Comparison of ENCODE assay signal across 9 cellular contexts in genomic region chr2:136375017-136375901, GRCh38.
DNase-seq lines count a peak whose midpoint lies in the region; ATAC-seq, FAIRE-seq and TF ChIP-seq lines count a peak whose summit lies in the region.
"Had no signal": no experiment of that assay in that cellular context is flagged by ENCODE, and none has a peak within 500 bp of the region (broad histone marks: within the 10 kb centered on the region; RNA-seq: fewer than 3 reads in every experiment).

No MANE protein-coding gene starts in this region.

- no peak overlapping the region for H3K27ac ChIP-seq in right cardiac atrium (ENCODE audit: low read length)

- peak overlapping the region; percentile 3 for H3K4me3 Mint-ChIP-seq in activated naive CD8-positive, alpha-beta T cell treated with anti-CD3 and anti-CD28 coated beads for 36 hours

- peak overlapping the region; percentile 81 for H3K27ac Mint-ChIP-seq in activated naive CD8-positive, alpha-beta T cell treated with anti-CD3 and anti-CD28 coated beads for 36 hours

- peak; percentile 78 for FAIRE-seq in GM12891 (lab: Jason Lieb, UNC)

- no peak for DNase-seq in GM12891 (ENCODE audit: insufficient read length, low spot score)
- no peak for DNase-seq in activated naive CD8-positive, alpha-beta T cell treated with anti-CD3 and anti-CD28 coated beads for 36 hours
- no peak for DNase-seq in NCI-H2029 (lab: John Stamatoyannopoulos, UW)
- DNase-seq in AG20443 (ENCODE audit: low spot score), result no peak
- no peak for DNase-seq in right cardiac atrium
- no peak for DNase-seq in iPS-NIHi7 (ENCODE audit: extremely low spot score)
- DNase-seq: NCI-H1092 treated with DMSO at 0.1 percent for 48 hours had no signal

- intact Hi-C loops in right cardiac atrium (cut with DNase I), result loop anchor here in 1 of 4 donors (5.0 kb wide), 1 partner anchor 463 kb away; no protein-coding TSS in a partner anchor

- no peaks in the 10 kb centered on the region for H3K27me3 ChIP-seq in right cardiac atrium (ENCODE audit: control insufficient read depth, insufficient read depth)

- H3K4me1 Mint-ChIP-seq in activated naive CD8-positive, alpha-beta T cell treated with anti-CD3 and anti-CD28 coated beads for 36 hours, result peaks cover 51% of the 10 kb centered on the region

- 95% methylated on average over 5 of the region's 5 CpGs for WGBS in right cardiac atrium

- no peaks in the 10 kb centered on the region for H3K27me3 Mint-ChIP-seq in activated naive CD8-positive, alpha-beta T cell treated with anti-CD3 and anti-CD28 coated beads for 36 hours

- no peaks in the 10 kb centered on the region for H3K4me1 ChIP-seq in right cardiac atrium (ENCODE audit: control insufficient read depth, insufficient read depth, low read length)

- H3K9me3 Mint-ChIP-seq in activated naive CD8-positive, alpha-beta T cell treated with anti-CD3 and anti-CD28 coated beads for 36 hours, result no peaks in the 10 kb centered on the region

- ATAC-seq in GM19455 (IDR thresholded peaks at IDR 0.05; ENCODE audit: unreplicated experiment), result peak; percentile 52
- ATAC-seq in HG03378 (IDR thresholded peaks at IDR 0.05; ENCODE audit: unreplicated experiment), result peak; percentile 69
- no peak for ATAC-seq in right cardiac atrium

- no peak overlapping the region for H3K4me3 ChIP-seq in right cardiac atrium (ENCODE audit: low read length)

- H3K36me3 Mint-ChIP-seq in activated naive CD8-positive, alpha-beta T cell treated with anti-CD3 and anti-CD28 coated beads for 36 hours, result peaks cover 1% of the 10 kb centered on the region

- no peak for TF ChIP-seq POLR2A in GM12891 (IDR thresholded peaks at IDR 0.05; ENCODE audit: low read depth, low read length)

- H3K9me3 ChIP-seq in right cardiac atrium (ENCODE audit: control insufficient read depth, low read length), result no peaks in the 10 kb centered on the region

TF ChIP-seq in GM12891, 5 proteins besides CTCF, POLR2A, EP300 and RAD21:
- no peak for TF ChIP-seq PAX5 (IDR thresholded peaks at IDR 0.05; ENCODE audit: insufficient read depth, low read length, severe bottlenecking)
- 0 out of 2 replicates have a peak, but pooled peaks have one; percentile 31 for TF ChIP-seq POU2F2 (IDR thresholded peaks at IDR 0.05; ENCODE audit: low read depth, low read length)
- peak; percentile 82 for TF ChIP-seq SPI1 (IDR thresholded peaks at IDR 0.05; ENCODE audit: low read depth, low read length)
- no peak for TF ChIP-seq TAF1 (IDR thresholded peaks at IDR 0.05; ENCODE audit: low read depth, low read length)
- no peak for TF ChIP-seq POLR2AphosphoS5 (IDR thresholded peaks at IDR 0.05; ENCODE audit: low read depth, low read length)
TF ChIP-seq in GM12891: peak in this region for 2.

Comparison
In these comparisons a context has a peak if more than half of its experiments do, and no peak if none do; other contexts are left out.
1. ATAC-seq: peak in GM19455 (single experiment) and HG03378 (single experiment); none in right cardiac atrium (0 of 2).